In the genomic region with DNA sequence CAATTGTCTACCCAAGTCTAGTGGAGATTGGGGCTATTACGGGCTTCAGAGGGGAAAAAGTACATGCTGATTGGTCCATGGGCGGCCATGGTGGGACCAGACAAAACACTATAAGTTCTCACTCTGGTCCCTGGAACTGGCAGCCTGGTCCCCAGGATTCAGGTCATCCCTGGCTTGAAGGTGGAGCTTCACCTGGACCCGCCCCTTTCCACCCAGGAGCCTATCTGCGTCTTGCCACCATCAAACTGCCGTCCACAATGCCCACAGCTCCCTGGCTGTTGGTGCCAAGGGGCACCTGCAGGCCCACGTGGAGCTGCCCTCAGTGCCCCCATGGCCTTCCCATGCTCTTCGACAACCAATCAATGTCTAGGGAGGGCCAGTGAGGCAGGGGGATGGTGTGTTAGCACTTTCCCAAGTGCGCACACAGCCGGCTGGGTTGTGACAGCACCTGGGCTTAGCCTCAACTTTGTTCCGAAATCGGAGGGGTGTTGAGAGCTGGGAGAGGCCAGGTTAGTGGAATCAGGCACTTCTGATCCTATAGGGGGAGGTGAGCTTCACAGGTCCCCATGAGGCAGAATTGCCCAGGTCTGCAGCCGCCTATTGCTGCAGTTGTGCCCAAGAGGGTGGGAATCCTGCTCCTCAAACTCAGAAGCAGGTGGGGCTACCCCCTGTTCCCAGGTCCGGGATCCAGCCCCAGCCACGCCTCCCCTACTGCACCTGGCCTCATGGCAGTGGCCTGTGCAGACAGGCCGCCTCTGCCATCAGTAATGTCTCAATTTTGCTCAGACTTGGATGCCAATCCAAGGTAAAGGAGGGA, we compare ENCODE assay signal across 23 cellular contexts.
"Had no signal": no experiment of that assay in that cellular context is flagged by ENCODE, and none has a peak within 500 bp of the region (broad histone marks: within the 10 kb centered on the region; RNA-seq: fewer than 3 reads in every experiment).

No MANE protein-coding gene starts in this region.

- FAIRE-seq: endothelial cell of umbilical vein, keratinocyte had no signal

- H3K9me3 Mint-ChIP-seq: endodermal cell, nephron progenitor cell had no signal

- ATAC-seq: foreskin keratinocyte, left cardiac atrium, right cardiac atrium had no signal

- H3K36me3 ChIP-seq: left ventricle myocardium inferior, neutrophil, tibial artery, upper lobe of right lung, vagina had no signal

- H3K4me3 Mint-ChIP-seq: endodermal cell, immature natural killer cell, naive B cell, nephron progenitor cell had no signal

- H3K4me1 ChIP-seq: foreskin keratinocyte, left ventricle myocardium inferior, tibial artery, upper lobe of right lung, vagina had no signal

- H3K27me3 ChIP-seq: foreskin keratinocyte, neutrophil, tibial artery, upper lobe of right lung, vagina had no signal

- H3K4me1 Mint-ChIP-seq: immature natural killer cell, naive B cell, nephron progenitor cell had no signal

- H3K36me3 Mint-ChIP-seq: immature natural killer cell had no signal

- H3K27ac Mint-ChIP-seq: endodermal cell, immature natural killer cell, naive B cell, nephron progenitor cell had no signal

- H3K9me3 ChIP-seq: neutrophil, tibial artery, upper lobe of right lung, vagina had no signal

- H3K27me3 Mint-ChIP-seq: naive B cell had no signal

- DNase-seq: effector CD4-positive, alpha-beta T cell; endodermal cell; erythroblast; foreskin keratinocyte; immature natural killer cell; left cardiac atrium; left ventricle myocardium inferior; mesendoderm; naive B cell; nephron progenitor cell; stimulated activated CD4-positive, alpha-beta T cell treated with anti-CD3 and anti-CD28 coated beads, Interleukin-15, amount 100 ng/mL, for 24 hours; stimulated activated CD4-positive, alpha-beta T cell treated with anti-CD3 and anti-CD28 coated beads, Interleukin-1b, Interleukin-23, amount 100 ng/mL, for 48 hours; stimulated activated CD4-positive, alpha-beta T cell treated with anti-CD3 and anti-CD28 coated beads, Interleukin-4, amount 100 ng/mL, for 24 hours; stimulated activated naive CD4-positive, alpha-beta T cell treated with Interleukin-2 at 50 U/mL for 16 hours; tibial artery; upper lobe of right lung had no signal

- H3K27ac ChIP-seq: coronary artery, foreskin keratinocyte, left ventricle myocardium inferior, neutrophil, tibial artery, upper lobe of right lung, vagina had no signal

- H3K4me3 ChIP-seq: coronary artery, left ventricle myocardium inferior, lung, tibial artery, upper lobe of right lung, vagina had no signal
